22 cellular contexts compared by ENCODE assay signal in the genomic region with DNA sequence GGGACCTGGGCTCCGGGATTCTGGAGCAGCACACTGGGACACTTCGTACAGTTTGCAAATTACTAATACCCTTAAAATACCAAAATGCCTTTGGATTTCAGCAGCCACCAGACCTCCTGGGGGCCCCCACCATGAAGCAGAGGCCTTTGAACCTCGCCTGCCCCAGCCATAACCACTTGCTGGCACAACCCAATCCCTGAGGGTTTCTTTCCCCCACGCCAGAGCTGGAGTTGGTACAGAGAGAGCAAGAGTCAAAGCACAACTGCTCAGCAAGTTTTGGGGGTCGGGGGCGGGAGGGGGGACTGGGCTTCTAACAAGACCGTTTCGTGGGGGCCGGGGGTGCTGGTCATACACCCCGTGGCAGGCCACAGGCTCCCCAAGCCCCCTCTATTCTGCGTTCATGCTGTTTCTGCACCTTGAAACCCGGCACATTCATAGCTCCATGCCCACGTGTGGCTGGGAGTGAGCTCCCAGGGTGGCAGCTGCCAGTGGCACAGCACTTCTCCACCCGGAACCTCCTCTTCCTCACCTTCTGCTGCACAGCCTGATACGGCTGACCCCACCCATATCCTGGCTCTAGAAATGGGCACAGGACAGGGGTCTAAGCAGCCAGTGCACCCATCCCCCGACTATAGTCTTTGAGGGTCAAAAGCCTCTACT. TPM values are rescaled to one million over a fixed set of nuclear protein-coding genes. Genes with fewer than 3 reads are reported as not detected.
DNase-seq lines count a peak whose midpoint lies in the region; TF ChIP-seq lines count a peak whose summit lies in the region.
"Had no signal": no experiment of that assay in that cellular context is flagged by ENCODE, and none has a peak within 500 bp of the region (broad histone marks: within the 10 kb centered on the region; RNA-seq: fewer than 3 reads in every experiment).

No MANE protein-coding gene starts in this region.

- no peak overlapping the region for H3K4me3 ChIP-seq in coronary artery
- H3K4me3 ChIP-seq in osteoblast (ENCODE audit: insufficient read depth, low read length), result no peak overlapping the region
- H3K4me3 ChIP-seq in tibial artery, result no peak overlapping the region
- H3K4me3 ChIP-seq: HAP-1, K562 had no signal

- no peak overlapping the region for H3K4me3 Mint-ChIP-seq in activated CD4-positive, alpha-beta T cell treated with anti-CD3 and anti-CD28 coated beads, Interleukin-2, amount 10 ng/mL, durations not matched to agents 7 days and 5 days
- H3K4me3 Mint-ChIP-seq in activated CD4-positive, alpha-beta T cell treated with anti-CD3 and anti-CD28 coated beads, Interleukin-2, amount 10 ng/mL, durations not matched to agents 24 days and 14 days, result no peak overlapping the region
- H3K4me3 Mint-ChIP-seq in activated naive CD4-positive, alpha-beta T cell treated with anti-CD3 and anti-CD28 coated beads, Interleukin-2, amount 10 ng/mL, durations not matched to agents 7 days and 5 days, result no peak overlapping the region
- H3K4me3 Mint-ChIP-seq: activated B cell treated with CpG ODN at 0.5 μM for 24 hours had no signal

- peaks cover 66% of the 10 kb centered on the region for H3K4me1 Mint-ChIP-seq in activated CD4-positive, alpha-beta T cell treated with anti-CD3 and anti-CD28 coated beads, Interleukin-2, amount 10 ng/mL, durations not matched to agents 7 days and 5 days
- H3K4me1 Mint-ChIP-seq in activated CD4-positive, alpha-beta T cell treated with anti-CD3 and anti-CD28 coated beads, Interleukin-2, amount 10 ng/mL, durations not matched to agents 24 days and 14 days, result peaks cover 37% of the 10 kb centered on the region
- H3K4me1 Mint-ChIP-seq in activated naive CD4-positive, alpha-beta T cell treated with anti-CD3 and anti-CD28 coated beads, Interleukin-2, amount 10 ng/mL, durations not matched to agents 7 days and 5 days, result peaks cover 60% of the 10 kb centered on the region

- H3K9me3 ChIP-seq in osteoblast (ENCODE audit: low read depth, low read length), result no peaks in the 10 kb centered on the region
- no peaks in the 10 kb centered on the region for H3K9me3 ChIP-seq in tibial artery
- H3K9me3 ChIP-seq: BE2C, HAP-1 had no signal

- H2AFZ ChIP-seq in osteoblast (ENCODE audit: low read length), result peak overlapping the region; percentile 6

- H4K20me1 ChIP-seq in osteoblast (ENCODE audit: insufficient read depth, low read length), result peaks cover under 1% of the 10 kb centered on the region

- peaks cover 9% of the 10 kb centered on the region for H3K36me3 Mint-ChIP-seq in activated CD4-positive, alpha-beta T cell treated with anti-CD3 and anti-CD28 coated beads, Interleukin-2, amount 10 ng/mL, durations not matched to agents 7 days and 5 days (ENCODE audit: low read depth)
- H3K36me3 Mint-ChIP-seq in activated CD4-positive, alpha-beta T cell treated with anti-CD3 and anti-CD28 coated beads, Interleukin-2, amount 10 ng/mL, durations not matched to agents 24 days and 14 days (ENCODE audit: low read depth), result peaks cover 11% of the 10 kb centered on the region
- H3K36me3 Mint-ChIP-seq in activated naive CD4-positive, alpha-beta T cell treated with anti-CD3 and anti-CD28 coated beads, Interleukin-2, amount 10 ng/mL, durations not matched to agents 7 days and 5 days, result peaks cover 17% of the 10 kb centered on the region

- DNase-seq in activated CD4-positive, alpha-beta T cell treated with anti-CD3 and anti-CD28 coated beads, Interleukin-2, amount 10 ng/mL, durations not matched to agents 7 days and 5 days, result no peak
- DNase-seq in activated CD4-positive, alpha-beta T cell treated with anti-CD3 and anti-CD28 coated beads, Interleukin-2, amount 10 ng/mL, durations not matched to agents 24 days and 14 days, result no peak
- DNase-seq in coronary artery (ENCODE audit: low spot score), result no peak
- DNase-seq in osteoblast (ENCODE audit: insufficient read length, low spot score, missing footprints), result peak; percentile 41
- no peak for DNase-seq in tibial artery
- no peak for DNase-seq in COR-L47 (lab: John Stamatoyannopoulos, UW)
- DNase-seq in UCSD-AML1 (lab: John Stamatoyannopoulos, UW; ENCODE audit: unreplicated experiment), result no peak
- no peak for DNase-seq in activated naive CD4-positive, alpha-beta T cell treated with anti-CD3 and anti-CD28 coated beads, Interleukin-2, amount 10 ng/mL, durations not matched to agents 7 days and 5 days
- DNase-seq: activated B cell treated with CpG ODN at 0.5 μM for 24 hours; BE2C; central memory CD4-positive, alpha-beta T cell; effector memory CD4-positive, alpha-beta T cell; GDM1; mesendoderm; NCI-H1092; NCI-H526; SHP77; T-helper 2 cell had no signal

- H3K27ac Mint-ChIP-seq in activated CD4-positive, alpha-beta T cell treated with anti-CD3 and anti-CD28 coated beads, Interleukin-2, amount 10 ng/mL, durations not matched to agents 7 days and 5 days, result peak overlapping the region; percentile 78
- no peak overlapping the region for H3K27ac Mint-ChIP-seq in activated CD4-positive, alpha-beta T cell treated with anti-CD3 and anti-CD28 coated beads, Interleukin-2, amount 10 ng/mL, durations not matched to agents 24 days and 14 days
- H3K27ac Mint-ChIP-seq in activated naive CD4-positive, alpha-beta T cell treated with anti-CD3 and anti-CD28 coated beads, Interleukin-2, amount 10 ng/mL, durations not matched to agents 7 days and 5 days, result no peak overlapping the region
- H3K27ac Mint-ChIP-seq: activated B cell treated with CpG ODN at 0.5 μM for 24 hours had no signal

- H3K36me3 ChIP-seq in osteoblast (ENCODE audit: insufficient read depth, low read length), result no peaks in the 10 kb centered on the region
- peaks cover 0 to 16% (median 10%) of the 10 kb centered on the region in 3 donors for H3K36me3 ChIP-seq in tibial artery
- H3K36me3 ChIP-seq: BE2C, HAP-1 had no signal

- H3K79me2 ChIP-seq in osteoblast (ENCODE audit: insufficient read depth, low read length), result no peaks in the 10 kb centered on the region

- CTCF ChIA-PET in activated CD4-positive, alpha-beta T cell treated with anti-CD3 and anti-CD28 coated beads, Interleukin-2, amount 10 ng/mL, durations not matched to agents 7 days and 5 days (lab: Charles Lee), result interaction anchor here (0.9 to 2.6 kb wide), 9 partner anchors 9 to 62 kb away, joined by 3 to 25 read pairs (median 6); no protein-coding TSS in a partner anchor
- CTCF ChIA-PET in activated naive CD4-positive, alpha-beta T cell treated with anti-CD3 and anti-CD28 coated beads, Interleukin-2, amount 10 ng/mL, durations not matched to agents 7 days and 5 days (lab: Charles Lee), result interaction anchor here (1.0 to 2.5 kb wide), 5 partner anchors 8 to 72 kb away, joined by 3 to 11 read pairs (median 5); a partner anchor contains a TSS

- TF ChIP-seq CTCF in coronary artery (IDR thresholded peaks at IDR 0.05) (no peak), osteoblast (IDR thresholded peaks at IDR 0.05; ENCODE audit: extremely low read depth, low read depth, low read length) (no peak), tibial artery (IDR thresholded peaks at IDR 0.05) (no peak)

- H3K27me3 Mint-ChIP-seq in activated CD4-positive, alpha-beta T cell treated with anti-CD3 and anti-CD28 coated beads, Interleukin-2, amount 10 ng/mL, durations not matched to agents 7 days and 5 days, result no peaks in the 10 kb centered on the region
- H3K27me3 Mint-ChIP-seq in activated CD4-positive, alpha-beta T cell treated with anti-CD3 and anti-CD28 coated beads, Interleukin-2, amount 10 ng/mL, durations not matched to agents 24 days and 14 days, result no peaks in the 10 kb centered on the region
- peaks cover 3% of the 10 kb centered on the region for H3K27me3 Mint-ChIP-seq in activated naive CD4-positive, alpha-beta T cell treated with anti-CD3 and anti-CD28 coated beads, Interleukin-2, amount 10 ng/mL, durations not matched to agents 7 days and 5 days
- H3K27me3 Mint-ChIP-seq: activated B cell treated with CpG ODN at 0.5 μM for 24 hours had no signal

- POLR2A ChIA-PET in activated CD4-positive, alpha-beta T cell treated with anti-CD3 and anti-CD28 coated beads, Interleukin-2, amount 10 ng/mL, durations not matched to agents 7 days and 5 days (lab: Charles Lee), result no interaction called here

- H3K4me2 ChIP-seq in osteoblast (ENCODE audit: insufficient read depth, low read length), result no peak overlapping the region

- intact Hi-C loops in activated CD4-positive, alpha-beta T cell treated with anti-CD3 and anti-CD28 coated beads, Interleukin-2, amount 10 ng/mL, durations not matched to agents 24 days and 14 days (cut with micrococcal nuclease), result loop anchor here (5.0 kb wide), 1 partner anchor 35 kb away; a partner anchor contains a TSS
- intact Hi-C loops in tibial artery (cut with DNase I; ENCODE audit: low total_unique reads), result no loop called here

- H3K4me1 ChIP-seq in osteoblast (ENCODE audit: insufficient read depth, low read length) (peaks cover 43% of the 10 kb centered on the region), tibial artery (peaks cover 0 to 76% (median 45%) of the 10 kb centered on the region in 4 donors)
- H3K4me1 ChIP-seq: BE2C, HAP-1 had no signal

- H3K27ac ChIP-seq in coronary artery, result peak overlapping the region; percentile 62 to 63
- no peak overlapping the region for H3K27ac ChIP-seq in osteoblast (ENCODE audit: low read depth, low read length)
- peak overlapping the region; percentile 57 to 59 for H3K27ac ChIP-seq in tibial artery
- H3K27ac ChIP-seq: 22Rv1 had no signal

- no peaks in the 10 kb centered on the region for H3K9me3 Mint-ChIP-seq in activated CD4-positive, alpha-beta T cell treated with anti-CD3 and anti-CD28 coated beads, Interleukin-2, amount 10 ng/mL, durations not matched to agents 7 days and 5 days
- H3K9me3 Mint-ChIP-seq in activated CD4-positive, alpha-beta T cell treated with anti-CD3 and anti-CD28 coated beads, Interleukin-2, amount 10 ng/mL, durations not matched to agents 24 days and 14 days, result no peaks in the 10 kb centered on the region
- H3K9me3 Mint-ChIP-seq in activated naive CD4-positive, alpha-beta T cell treated with anti-CD3 and anti-CD28 coated beads, Interleukin-2, amount 10 ng/mL, durations not matched to agents 7 days and 5 days, result no peaks in the 10 kb centered on the region
- H3K9me3 Mint-ChIP-seq: activated B cell treated with CpG ODN at 0.5 μM for 24 hours, neural crest cell had no signal

- no peaks in the 10 kb centered on the region for H3K27me3 ChIP-seq in osteoblast (ENCODE audit: insufficient read depth, low read length)
- H3K27me3 ChIP-seq in tibial artery, result no peaks in the 10 kb centered on the region
- H3K27me3 ChIP-seq: BE2C had no signal

RNA-seq across cellular contexts. Expression of a gene that starts 17.1 kb away (rescaled TPM):
- total RNA-seq in activated CD4-positive, alpha-beta T cell treated with anti-CD3 and anti-CD28 coated beads, Interleukin-2, amount 10 ng/mL, durations not matched to agents 7 days and 5 days, result 10 to 100 TPM; 49.4 to 52.1 TPM
- total RNA-seq in activated CD4-positive, alpha-beta T cell treated with anti-CD3 and anti-CD28 coated beads, Interleukin-2, amount 10 ng/mL, durations not matched to agents 24 days and 14 days, result 24.0 and 26.7 TPM in 2 replicates
- 86.9 and 106 TPM in 2 replicates for total RNA-seq in osteoblast

RNA-seq across cellular contexts. Expression of a gene that starts 32.7 kb away (rescaled TPM):
- total RNA-seq in activated CD4-positive, alpha-beta T cell treated with anti-CD3 and anti-CD28 coated beads, Interleukin-2, amount 10 ng/mL, durations not matched to agents 7 days and 5 days, result 10 to 100 TPM; 36.5 to 38.8 TPM
- total RNA-seq in activated CD4-positive, alpha-beta T cell treated with anti-CD3 and anti-CD28 coated beads, Interleukin-2, amount 10 ng/mL, durations not matched to agents 24 days and 14 days, result 41.4 and 41.6 TPM in 2 replicates
- total RNA-seq in osteoblast, result 48.5 and 52.7 TPM in 2 replicates
